ENCODE assay signal across 1 cellular context in the genomic region with DNA sequence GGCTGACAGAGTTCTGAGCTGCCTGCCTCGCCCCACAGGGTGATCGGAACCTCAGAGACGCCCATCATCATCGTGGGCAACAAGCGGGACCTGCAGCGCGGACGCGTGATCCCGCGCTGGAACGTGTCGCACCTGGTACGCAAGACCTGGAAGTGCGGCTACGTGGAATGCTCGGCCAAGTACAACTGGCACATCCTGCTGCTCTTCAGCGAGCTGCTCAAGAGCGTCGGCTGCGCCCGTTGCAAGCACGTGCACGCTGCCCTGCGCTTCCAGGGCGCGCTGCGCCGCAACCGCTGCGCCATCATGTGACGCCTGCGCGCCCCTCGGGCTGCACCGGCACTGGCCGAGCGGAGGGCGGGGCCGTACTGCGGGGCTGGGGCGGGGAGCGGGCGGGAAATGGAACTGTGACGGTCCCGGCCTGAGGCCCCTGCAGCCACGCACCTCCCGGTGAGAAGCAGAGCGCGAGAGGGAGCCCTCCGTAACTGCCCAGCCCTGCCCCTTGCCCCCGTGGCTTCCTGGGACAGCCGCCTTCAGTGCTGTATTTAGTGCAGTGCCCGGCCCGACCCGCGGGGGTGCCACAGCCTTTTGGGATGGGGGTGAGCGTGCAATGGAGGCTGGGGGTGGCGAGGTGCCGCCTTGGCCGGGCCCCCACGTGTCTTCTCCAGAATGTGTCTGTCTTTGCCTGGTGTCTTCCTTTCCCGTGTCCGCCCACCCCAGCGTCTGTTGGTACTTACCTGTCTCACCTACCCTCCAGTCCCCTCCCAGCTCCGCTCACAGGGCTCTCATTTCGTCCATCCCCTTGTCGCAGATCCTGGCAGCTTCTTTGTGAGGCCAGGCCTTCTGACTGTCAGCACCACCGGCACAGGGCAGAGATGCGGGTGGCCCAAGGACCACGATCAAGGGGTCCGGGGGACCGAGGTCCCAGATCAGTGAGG.
TF ChIP-seq lines count a peak whose summit lies in the region.

No MANE protein-coding gene starts in this region.

TF ChIP-seq in GM23338, 12 proteins besides CTCF, POLR2A, EP300 and RAD21 (continued from another document):
- TF ChIP-seq, protein P1, sequence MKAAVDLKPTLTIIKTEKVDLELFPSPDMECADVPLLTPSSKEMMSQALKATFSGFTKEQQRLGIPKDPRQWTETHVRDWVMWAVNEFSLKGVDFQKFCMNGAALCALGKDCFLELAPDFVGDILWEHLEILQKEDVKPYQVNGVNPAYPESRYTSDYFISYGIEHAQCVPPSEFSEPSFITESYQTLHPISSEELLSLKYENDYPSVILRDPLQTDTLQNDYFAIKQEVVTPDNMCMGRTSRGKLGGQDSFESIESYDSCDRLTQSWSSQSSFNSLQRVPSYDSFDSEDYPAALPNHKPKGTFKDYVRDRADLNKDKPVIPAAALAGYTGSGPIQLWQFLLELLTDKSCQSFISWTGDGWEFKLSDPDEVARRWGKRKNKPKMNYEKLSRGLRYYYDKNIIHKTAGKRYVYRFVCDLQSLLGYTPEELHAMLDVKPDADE (IDR thresholded peaks at IDR 0.05), result no peak
